ENCODE assay signal across 9 cellular contexts in genomic region chrX:120365320-120365719, GRCh38. TPM values are rescaled to one million over a fixed set of nuclear protein-coding genes. Genes with fewer than 3 reads are reported as not detected.
DNase-seq lines count a peak whose midpoint lies in the region; TF ChIP-seq lines count a peak whose summit lies in the region.
"Had no signal": no experiment of that assay in that cellular context is flagged by ENCODE, and none has a peak within 500 bp of the region (broad histone marks: within the 10 kb centered on the region; RNA-seq: fewer than 3 reads in every experiment).

No MANE protein-coding gene starts in this region.

- H3K4me1 ChIP-seq in GM23248 (ENCODE audit: insufficient read depth) (no peaks in the 10 kb centered on the region), OCI-LY3 (ENCODE audit: low read length) (peaks cover 14% of the 10 kb centered on the region)

- H3F3A ChIP-seq in GM23248 (ENCODE audit: insufficient read depth): no peaks in the 10 kb centered on the region

- H4K20me1 ChIP-seq in GM23248 (ENCODE audit: insufficient read depth) (no peaks in the 10 kb centered on the region), OCI-LY3 (ENCODE audit: insufficient read depth, low read length) (no peaks in the 10 kb centered on the region)

- H3K4me3 ChIP-seq in GM23248 (no peak overlapping the region), OCI-LY3 (ENCODE audit: low read length) (no peak overlapping the region)
- H3K4me3 ChIP-seq: skin epidermis had no signal

- H3K4me2 ChIP-seq in GM23248 (ENCODE audit: unreplicated experiment) (no peak overlapping the region), OCI-LY3 (ENCODE audit: low read length) (no peak overlapping the region)

- peaks cover 15% of the 10 kb centered on the region; the same call in 1 of the 2 replicates for H3K27me3 ChIP-seq in GM23248 (replicated peaks; ENCODE audit: insufficient read depth)
- no peaks in the 10 kb centered on the region for H3K27me3 ChIP-seq in OCI-LY3 (ENCODE audit: low read depth, low read length)

- 36 to 44% methylated on average over 2 of the region's 2 CpGs for WGBS in GM23248 (ENCODE audit: low coverage in 1 of 2, low lambda C conversion rate in 2 of 2, missing lambda C conversion rate in 2 of 2), 2 experiments

- CTCF ChIA-PET in activated naive CD4-positive, alpha-beta T cell treated with anti-CD3 and anti-CD28 coated beads for 36 hours (lab: Charles Lee): interaction anchor here (0.9 to 1.9 kb wide), 3 partner anchors 11 to 106 kb away, joined by 5 to 6 read pairs (median 5); no protein-coding TSS in a partner anchor

- no peaks in the 10 kb centered on the region for H3K36me3 Mint-ChIP-seq in activated naive CD4-positive, alpha-beta T cell treated with anti-CD3 and anti-CD28 coated beads for 36 hours (ENCODE audit: low read depth)

- H3K9ac ChIP-seq in GM23248: no peak overlapping the region
- no peak overlapping the region for H3K9ac ChIP-seq in OCI-LY3 (ENCODE audit: low read length)

- no peak overlapping the region for H3K27ac Mint-ChIP-seq in activated naive CD4-positive, alpha-beta T cell treated with anti-CD3 and anti-CD28 coated beads for 36 hours

- intact Hi-C loops in activated naive CD4-positive, alpha-beta T cell treated with anti-CD3 and anti-CD28 coated beads for 36 hours (cut with micrococcal nuclease): no loop called here

- H2AFZ ChIP-seq in GM23248: no peak overlapping the region
- H2AFZ ChIP-seq in OCI-LY3 (ENCODE audit: low read depth, low read length): no peak overlapping the region

- no peaks in the 10 kb centered on the region for H3K27me3 Mint-ChIP-seq in activated naive CD4-positive, alpha-beta T cell treated with anti-CD3 and anti-CD28 coated beads for 36 hours (ENCODE audit: low read depth)

- TF ChIP-seq CTCF in OCI-LY3 (IDR thresholded peaks at IDR 0.05; ENCODE audit: low read depth, low read length): peak; percentile 53

- H3K4me1 Mint-ChIP-seq in activated naive CD4-positive, alpha-beta T cell treated with anti-CD3 and anti-CD28 coated beads for 36 hours (ENCODE audit: low read depth): no peaks in the 10 kb centered on the region

- no peaks in the 10 kb centered on the region for H3K9me3 ChIP-seq in GM23248 (ENCODE audit: low read depth)
- H3K9me3 ChIP-seq in OCI-LY3 (ENCODE audit: insufficient read depth, low read length): no peaks in the 10 kb centered on the region

- H3K9me2 ChIP-seq in GM23248 (ENCODE audit: insufficient read depth): no peaks in the 10 kb centered on the region

- no peaks in the 10 kb centered on the region for H3K79me2 ChIP-seq in GM23248 (ENCODE audit: insufficient read depth)
- H3K79me2 ChIP-seq in OCI-LY3 (ENCODE audit: low read length): no peaks in the 10 kb centered on the region

- no peak overlapping the region for H3K27ac ChIP-seq in GM23248
- H3K27ac ChIP-seq in OCI-LY3 (ENCODE audit: low read length): no peak overlapping the region
- H3K27ac ChIP-seq: skin epidermis had no signal

- DNase-seq in DMS79 treated with DMSO at 0.1 percent for 48 hours (lab: John Stamatoyannopoulos, UW) (peak; percentile 0), GM23248 (peak; percentile 15), iPS DF 4.7 (ENCODE audit: extremely low read depth, low spot score) (peak; percentile 1), 8988T (no peak), NCI-H1694 (lab: John Stamatoyannopoulos, UW) (no peak)
- DNase-seq in activated naive CD4-positive, alpha-beta T cell treated with anti-CD3 and anti-CD28 coated beads for 36 hours: peak; percentile 54
- DNase-seq in stimulated activated CD4-positive, alpha-beta T cell treated with anti-CD3 and anti-CD28 coated beads, Interleukin-2, amount 100 ng/mL, for 48 hours: peak; percentile 43 to 46

- in situ Hi-C loops in GM23248 (cut with MboI): no loop called here

- H3K4me3 Mint-ChIP-seq in activated naive CD4-positive, alpha-beta T cell treated with anti-CD3 and anti-CD28 coated beads for 36 hours: no peak overlapping the region

- no peaks in the 10 kb centered on the region for H3K36me3 ChIP-seq in GM23248 (ENCODE audit: low read depth)
- H3K36me3 ChIP-seq in OCI-LY3 (replicated peaks; ENCODE audit: low read depth, low read length): no peaks in the 10 kb centered on the region

- no peaks in the 10 kb centered on the region for H3K9me3 Mint-ChIP-seq in activated naive CD4-positive, alpha-beta T cell treated with anti-CD3 and anti-CD28 coated beads for 36 hours

RNA-seq across cellular contexts. Expression of gene ATP1B4, which starts 3.4 kb away (rescaled TPM):
- not detected in 2 replicates for total RNA-seq in GM23248 (2014; rRNA removed; shearing (Covaris generic))
- polyA plus RNA-seq in GM23248 (2016; fragmentation: Nextera tagmentation; extraction: Ambion mirVana): not detected in 2 replicates
- total RNA-seq in activated naive CD4-positive, alpha-beta T cell treated with anti-CD3 and anti-CD28 coated beads for 36 hours: not detected

RNA-seq across cellular contexts. Expression of gene TMEM255A, which starts 54.1 kb away (rescaled TPM):
- total RNA-seq in GM23248 (2014; rRNA removed; shearing (Covaris generic)): not detected in 2 replicates
- not detected in 2 replicates for polyA plus RNA-seq in GM23248 (2016; fragmentation: Nextera tagmentation; extraction: Ambion mirVana)
- total RNA-seq in activated naive CD4-positive, alpha-beta T cell treated with anti-CD3 and anti-CD28 coated beads for 36 hours: not detected

Comparison
In these comparisons a context has a peak if more than half of its experiments do, and no peak if none do; other contexts are left out.
1. DNase-seq: peak in DMS79 treated with DMSO at 0.1 percent for 48 hours (single experiment), GM23248 (single experiment), activated naive CD4-positive, alpha-beta T cell treated with anti-CD3 and anti-CD28 coated beads for 36 hours (single experiment), iPS DF 4.7 (single experiment) and stimulated activated CD4-positive, alpha-beta T cell treated with anti-CD3 and anti-CD28 coated beads, Interleukin-2, amount 100 ng/mL, for 48 hours (2 of 2); none in 8988T (single experiment) and NCI-H1694 (single experiment).